In the genomic region with DNA sequence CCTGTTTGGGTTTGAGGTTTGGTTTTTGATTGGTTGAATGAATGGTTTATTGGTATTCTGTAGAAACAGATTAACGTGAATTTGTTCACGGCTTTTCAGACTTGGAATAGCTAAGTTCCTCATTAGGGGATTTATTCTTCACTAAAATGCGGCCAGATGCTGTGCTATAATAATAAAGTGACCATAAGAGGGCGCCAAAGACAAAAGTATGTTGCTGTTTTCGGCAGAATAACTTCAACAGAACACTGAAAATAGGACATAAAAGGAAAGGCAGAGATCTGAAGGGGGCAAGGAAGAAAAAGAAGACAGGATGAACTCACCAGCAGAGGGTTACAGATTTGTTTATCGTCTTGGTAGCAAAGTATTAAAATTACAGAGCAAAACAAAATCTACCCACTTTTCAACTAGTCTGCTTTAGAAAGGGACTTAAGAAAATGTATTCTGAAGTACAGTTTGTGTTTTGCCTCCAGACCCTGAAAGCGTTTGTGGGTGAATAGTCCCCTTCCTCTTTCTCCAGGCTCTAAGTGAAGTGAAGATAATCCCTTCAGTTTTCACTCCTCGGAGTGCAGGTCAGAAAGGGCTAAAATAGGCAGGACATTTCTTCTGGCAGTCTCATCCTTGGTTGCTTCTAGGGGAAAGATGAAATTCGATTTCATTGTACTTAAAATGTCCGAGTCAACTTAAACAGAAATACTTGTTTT, we compare ENCODE assay signal across 8 cellular contexts.
DNase-seq lines count a peak whose midpoint lies in the region; ATAC-seq and TF ChIP-seq lines count a peak whose summit lies in the region.

No MANE protein-coding gene starts in this region.

- TF ChIP-seq CTCF in A673 (conservative IDR thresholded peaks at IDR 0.05; ENCODE audit: low read depth, low read length) (peak; percentile 86), GM10248 (IDR thresholded peaks at IDR 0.05; ENCODE audit: control extremely low read depth, extremely low read depth, low read depth, missing control alignments) (peak; percentile 71), body of pancreas (IDR thresholded peaks at IDR 0.05) (peak; percentile 48 to 70 (median 64))

- TF ChIP-seq POLR2A in body of pancreas (IDR thresholded peaks at IDR 0.05): no peak

- WGBS in body of pancreas, 2 donors: 6 to 7% methylated on average over 10 of the region's 10 CpGs

- H3K36me3 ChIP-seq in A673 (ENCODE audit: insufficient read depth, low read length, poor library complexity, severe bottlenecking): no peaks in the 10 kb centered on the region
- H3K36me3 ChIP-seq in body of pancreas (replicated peaks in 1 of 2; ENCODE audit: insufficient read depth in 1 of 2, low read depth in 2 of 2): no peaks in the 10 kb centered on the region
- no peaks in the 10 kb centered on the region for H3K36me3 ChIP-seq in iPS-18a (ENCODE audit: control insufficient read depth, low read depth, low read length)

- H3K27me3 ChIP-seq in A673 (replicated peaks; ENCODE audit: insufficient read depth, low read depth, low read length, poor library complexity) (peaks cover 45% of the 10 kb centered on the region), body of pancreas (no peaks in the 10 kb centered on the region), iPS-18a (ENCODE audit: control insufficient read depth, insufficient read depth, low read length) (no peaks in the 10 kb centered on the region)

- POLR2A ChIA-PET in A673 (lab: Charles Lee; ENCODE audit: low non-redundant PET): no interaction called here
- POLR2A ChIA-PET in GM10248 (lab: Yijun Ruan, JAX): no interaction called here

- DNase-seq in A673 (ENCODE audit: low spot score) (peak; percentile 77), GM10248 (ENCODE audit: extremely low spot score) (peak; percentile 47), HT-29 (ENCODE audit: low spot score) (peak; percentile 79), NCI-H69 (lab: John Stamatoyannopoulos, UW) (peak; percentile 54), body of pancreas (peak in 3 of 4 donors; percentile 15 to 31 (median 29)), posterior vena cava (ENCODE audit: low spot score) (no peak)
- DNase-seq in stimulated activated effector memory CD8-positive, alpha-beta T cell treated with anti-CD3 and anti-CD28 coated beads, Interleukin-12 subunit alpha, Interleukin-12 subunit beta, amount 100 ng/mL, for 72 hours (ENCODE audit: low spot score in 2 of 2): no peak

- H3K4me1 Mint-ChIP-seq in stimulated activated effector memory CD8-positive, alpha-beta T cell treated with anti-CD3 and anti-CD28 coated beads, Interleukin-12 subunit alpha, Interleukin-12 subunit beta, amount 100 ng/mL, for 72 hours: no peaks in the 10 kb centered on the region

- H3K27ac Mint-ChIP-seq in stimulated activated effector memory CD8-positive, alpha-beta T cell treated with anti-CD3 and anti-CD28 coated beads, Interleukin-12 subunit alpha, Interleukin-12 subunit beta, amount 100 ng/mL, for 72 hours: no peak overlapping the region

- H3K9me3 ChIP-seq in A673 (ENCODE audit: low read depth, low read length, poor library complexity, severe bottlenecking) (no peaks in the 10 kb centered on the region), body of pancreas (no peaks in the 10 kb centered on the region), iPS-18a (ENCODE audit: control insufficient read depth, low read depth, low read length) (no peaks in the 10 kb centered on the region)

- intact Hi-C loops in A673 (cut with micrococcal nuclease; ENCODE audit: unreplicated experiment) (loop anchor here (1.0 to 10.0 kb wide), 7 partner anchors 587 to 1031 kb away; a partner anchor contains a TSS), body of pancreas (cut with DNase I) (loop anchor here (10.0 kb wide), 1 partner anchor 869 kb away; no protein-coding TSS in a partner anchor), posterior vena cava (cut with DNase I) (no loop called here)

- peak overlapping the region; percentile 21 for H3K9ac ChIP-seq in iPS-18a (ENCODE audit: low read length)

- H3K4me3 Mint-ChIP-seq in stimulated activated effector memory CD8-positive, alpha-beta T cell treated with anti-CD3 and anti-CD28 coated beads, Interleukin-12 subunit alpha, Interleukin-12 subunit beta, amount 100 ng/mL, for 72 hours: no peak overlapping the region

- BruUV-seq in A673 (replicated peaks; lab: Mats Ljungman, UMichigan): no TSS peak

- H3K36me3 Mint-ChIP-seq in stimulated activated effector memory CD8-positive, alpha-beta T cell treated with anti-CD3 and anti-CD28 coated beads, Interleukin-12 subunit alpha, Interleukin-12 subunit beta, amount 100 ng/mL, for 72 hours: no peaks in the 10 kb centered on the region

- no peaks in the 10 kb centered on the region for H3K9me3 Mint-ChIP-seq in stimulated activated effector memory CD8-positive, alpha-beta T cell treated with anti-CD3 and anti-CD28 coated beads, Interleukin-12 subunit alpha, Interleukin-12 subunit beta, amount 100 ng/mL, for 72 hours

- H3K27ac ChIP-seq in A673 (ENCODE audit: low read depth, low read length, poor library complexity, severe bottlenecking) (no peak overlapping the region), body of pancreas (no peak overlapping the region), iPS-18a (ENCODE audit: low read length) (peak overlapping the region; percentile 43)

- H3K4me1 ChIP-seq in A673 (ENCODE audit: insufficient read depth, low read length, poor library complexity, severe bottlenecking) (no peaks in the 10 kb centered on the region), body of pancreas (peaks cover 4% of the 10 kb centered on the region), iPS-18a (ENCODE audit: control insufficient read depth, low read depth, low read length) (peaks cover 37% of the 10 kb centered on the region)

- no peak overlapping the region for H3K4me3 ChIP-seq in A673 (ENCODE audit: low read depth, low read length, poor library complexity, severe bottlenecking)
- H3K4me3 ChIP-seq in body of pancreas: no peak overlapping the region
- H3K4me3 ChIP-seq in iPS-18a (ENCODE audit: low read length): peak overlapping the region; percentile 55

- peak; percentile 69 for ATAC-seq in body of pancreas
- peak; percentile 36 for ATAC-seq in stimulated activated effector memory CD8-positive, alpha-beta T cell treated with anti-CD3 and anti-CD28 coated beads, Interleukin-12 subunit alpha, Interleukin-12 subunit beta, amount 100 ng/mL, for 72 hours

- CTCF ChIA-PET in A673 (lab: Charles Lee) (interaction anchor here (0.6 kb wide), 1 partner anchor 103 kb away, joined by 5 read pairs; no protein-coding TSS in a partner anchor), GM10248 (lab: Yijun Ruan, JAX) (interaction anchor here (0.7 to 9.0 kb wide), 23 partner anchors 8 to 1034 kb away, joined by 3 to 99 read pairs (median 4); no protein-coding TSS in a partner anchor)

Comparison
In these comparisons a context has a peak if more than half of its experiments do, and no peak if none do; other contexts are left out.
1. DNase-seq: peak in A673 (single experiment), GM10248 (single experiment), HT-29 (single experiment), NCI-H69 (single experiment) and body of pancreas (3 of 4); none in stimulated activated effector memory CD8-positive, alpha-beta T cell treated with anti-CD3 and anti-CD28 coated beads, Interleukin-12 subunit alpha, Interleukin-12 subunit beta, amount 100 ng/mL, for 72 hours (0 of 2) and posterior vena cava (single experiment).
2. intact Hi-C loops: an anchor here in A673 (1.0 to 10.0 kb wide) and body of pancreas (10.0 kb wide); none called in posterior vena cava.
3. Peak in every context shown above with its lines, with median percentiles within 50 percentile points of each other: CTCF ChIP-seq.